Comparison of ENCODE assay signal across 30 cellular contexts in the genomic region with DNA sequence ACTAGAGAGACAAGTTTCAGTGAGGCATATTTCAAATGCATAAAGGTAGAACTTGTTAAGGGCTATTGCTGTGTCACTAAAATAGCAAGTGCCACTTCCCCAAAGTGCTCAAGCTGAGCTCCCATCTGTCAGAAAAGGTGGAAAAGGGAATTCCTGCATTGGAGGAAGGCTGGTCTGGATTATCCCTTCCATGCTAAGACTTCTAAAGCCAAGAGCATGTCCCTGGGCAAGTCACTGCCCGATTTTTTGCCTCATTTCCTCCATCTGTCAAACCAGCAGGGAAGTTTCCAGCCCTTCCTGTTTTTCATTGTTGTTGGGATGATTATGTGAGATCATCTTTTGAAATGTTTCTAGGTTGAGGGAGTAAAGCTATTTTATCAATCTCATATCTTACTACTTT.
DNase-seq lines count a peak whose midpoint lies in the region; ATAC-seq and TF ChIP-seq lines count a peak whose summit lies in the region.
"Had no signal": no experiment of that assay in that cellular context is flagged by ENCODE, and none has a peak within 500 bp of the region (broad histone marks: within the 10 kb centered on the region; RNA-seq: fewer than 3 reads in every experiment).

No MANE protein-coding gene starts in this region.

- H3K27me3 Mint-ChIP-seq in activated T-cell treated with anti-CD3 and anti-CD28 coated beads, Interleukin-2, amount 50 U/mL, for 72 hours (ENCODE audit: low read depth), result peaks cover 13% of the 10 kb centered on the region

- H3K4me2 ChIP-seq in osteoblast (ENCODE audit: insufficient read depth, low read length), result no peak overlapping the region
- H3K4me2 ChIP-seq: neural progenitor cell had no signal

- H3K9me3 Mint-ChIP-seq in activated T-cell treated with anti-CD3 and anti-CD28 coated beads, Interleukin-2, amount 50 U/mL, for 72 hours, result no peaks in the 10 kb centered on the region
- H3K9me3 Mint-ChIP-seq: activated CD4-positive, alpha-beta memory T cell treated with anti-CD3 and anti-CD28 coated beads, Interleukin-2, amount 10 ng/mL, durations not matched to agents 7 days and 5 days; neural progenitor cell; T-helper 1 cell treated with Interleukin-12 subunit alpha and Interleukin-12 subunit beta and Interleukin-4 antibody, amounts not matched to agents 30 μg/mL and 1 μg/mL, for 36 hours had no signal

- H2AFZ ChIP-seq in osteoblast (ENCODE audit: low read length), result no peak overlapping the region
- H2AFZ ChIP-seq: neural progenitor cell had no signal

- H3K27ac Mint-ChIP-seq in activated T-cell treated with anti-CD3 and anti-CD28 coated beads, Interleukin-2, amount 50 U/mL, for 72 hours, result no peak overlapping the region
- H3K27ac Mint-ChIP-seq: activated CD4-positive, alpha-beta memory T cell treated with anti-CD3 and anti-CD28 coated beads, Interleukin-2, amount 10 ng/mL, durations not matched to agents 7 days and 5 days; activated naive CD4-positive, alpha-beta T cell treated with anti-CD3 and anti-CD28 coated beads, Interleukin-2, amount 50 U/mL, for 72 hours; CD4-positive, CD25-positive, alpha-beta regulatory T cell; neural progenitor cell; T-helper 1 cell treated with Interleukin-12 subunit alpha and Interleukin-12 subunit beta and Interleukin-4 antibody, amounts not matched to agents 30 μg/mL and 1 μg/mL, for 36 hours had no signal

- H3K27ac ChIP-seq in osteoblast (ENCODE audit: low read depth, low read length), result no peak overlapping the region
- H3K27ac ChIP-seq: breast epithelium, coronary artery, esophagus muscularis mucosa, gastroesophageal sphincter, neural progenitor cell, SK-N-MC had no signal

- H3K4me3 ChIP-seq in osteoblast (ENCODE audit: insufficient read depth, low read length), result no peak overlapping the region
- H3K4me3 ChIP-seq: breast epithelium, coronary artery, esophagus muscularis mucosa, gastroesophageal sphincter, K562, MG63, neural progenitor cell, SK-N-MC had no signal

- no peaks in the 10 kb centered on the region for H3K36me3 Mint-ChIP-seq in activated T-cell treated with anti-CD3 and anti-CD28 coated beads, Interleukin-2, amount 50 U/mL, for 72 hours (ENCODE audit: insufficient read depth in 2 of 2)
- H3K36me3 Mint-ChIP-seq: activated naive CD4-positive, alpha-beta T cell treated with anti-CD3 and anti-CD28 coated beads, Interleukin-2, amount 50 U/mL, for 72 hours; CD4-positive, CD25-positive, alpha-beta regulatory T cell had no signal

- no peaks in the 10 kb centered on the region for H3K79me2 ChIP-seq in osteoblast (ENCODE audit: insufficient read depth, low read length)

- TF ChIP-seq CTCF in osteoblast (IDR thresholded peaks at IDR 0.05; ENCODE audit: extremely low read depth, low read depth, low read length), result no peak

- in situ Hi-C loops in G401 (cut with HindIII; ENCODE audit: low sequenced_read_pairs), result no loop called here

- DNase-seq in G401 (ENCODE audit: low spot score) (peak; percentile 99), NCI-H1694 treated with DMSO at 0.1 percent for 48 hours (lab: John Stamatoyannopoulos, UW) (peak; percentile 50), cerebellar cortex (ENCODE audit: low spot score) (peak; percentile 98), osteoblast (ENCODE audit: insufficient read length, low spot score, missing footprints) (peak; percentile 41)
- DNase-seq in activated CD4-positive, alpha-beta T cell treated with anti-CD3 and anti-CD28 coated beads, Interleukin-2, amount 50 U/mL, for 48 hours, result no peak
- no peak for DNase-seq in activated T-cell treated with anti-CD3 and anti-CD28 coated beads, Interleukin-2, amount 50 U/mL, for 72 hours
- DNase-seq: activated CD4-positive, alpha-beta memory T cell treated with anti-CD3 and anti-CD28 coated beads, Interleukin-2, amount 10 ng/mL, durations not matched to agents 7 days and 5 days; activated CD4-positive, CD25-positive, alpha-beta regulatory T cell treated with anti-CD3 and anti-CD28 coated beads, Interleukin-2, amount 50 U/mL, for 72 hours; activated CD8-positive, alpha-beta memory T cell treated with anti-CD3 and anti-CD28 coated beads, Interleukin-2, amount 50 U/mL, for 48 hours; CD4-positive, CD25-positive, alpha-beta regulatory T cell; effector memory CD4-positive, alpha-beta T cell; hippocampal formation; left colon; mesendoderm; MG63; NCI-H1436 treated with DMSO at 0.1 percent for 48 hours; NCI-H774; stimulated activated CD4-positive, alpha-beta T cell treated with anti-CD3 and anti-CD28 coated beads, Interleukin-12 subunit alpha, Interleukin-12 subunit beta, amount 100 ng/mL, for 4 hours; stimulated activated CD4-positive, alpha-beta T cell treated with anti-CD3 and anti-CD28 coated beads, Interleukin-4, amount 100 ng/mL, for 1 hour had no signal

- H3K9me3 ChIP-seq in osteoblast (ENCODE audit: low read depth, low read length), result no peaks in the 10 kb centered on the region
- H3K9me3 ChIP-seq: breast epithelium, esophagus muscularis mucosa, gastroesophageal sphincter, MG63 had no signal

- H3K4me3 Mint-ChIP-seq in activated T-cell treated with anti-CD3 and anti-CD28 coated beads, Interleukin-2, amount 50 U/mL, for 72 hours, result no peak overlapping the region
- H3K4me3 Mint-ChIP-seq: activated CD4-positive, alpha-beta memory T cell treated with anti-CD3 and anti-CD28 coated beads, Interleukin-2, amount 10 ng/mL, durations not matched to agents 7 days and 5 days; CD4-positive, CD25-positive, alpha-beta regulatory T cell; neural progenitor cell; T-helper 1 cell treated with Interleukin-12 subunit alpha and Interleukin-12 subunit beta and Interleukin-4 antibody, amounts not matched to agents 30 μg/mL and 1 μg/mL, for 36 hours had no signal

- no peak for ATAC-seq in HG03196 (IDR thresholded peaks at IDR 0.05; ENCODE audit: unreplicated experiment)
- ATAC-seq in activated T-cell treated with anti-CD3 and anti-CD28 coated beads, Interleukin-2, amount 50 U/mL, for 72 hours (replicated peaks in 1 of 2), result no peak
- ATAC-seq: activated naive CD4-positive, alpha-beta T cell treated with anti-CD3 and anti-CD28 coated beads, Interleukin-2, amount 50 U/mL, for 72 hours; gastroesophageal sphincter; K562; left colon; sciatic nerve had no signal

- no peaks in the 10 kb centered on the region for H3K36me3 ChIP-seq in osteoblast (ENCODE audit: insufficient read depth, low read length)
- H3K36me3 ChIP-seq: breast epithelium, esophagus muscularis mucosa, gastroesophageal sphincter, MG63, neural progenitor cell had no signal

- H4K20me1 ChIP-seq in osteoblast (ENCODE audit: insufficient read depth, low read length), result no peaks in the 10 kb centered on the region

- peaks cover 9% of the 10 kb centered on the region for H3K27me3 ChIP-seq in osteoblast (ENCODE audit: insufficient read depth, low read length)
- H3K27me3 ChIP-seq: breast epithelium, esophagus muscularis mucosa, gastroesophageal sphincter, MG63, neural progenitor cell had no signal

- no peaks in the 10 kb centered on the region for H3K4me1 Mint-ChIP-seq in activated T-cell treated with anti-CD3 and anti-CD28 coated beads, Interleukin-2, amount 50 U/mL, for 72 hours (ENCODE audit: low read depth)
- H3K4me1 Mint-ChIP-seq: activated CD4-positive, alpha-beta memory T cell treated with anti-CD3 and anti-CD28 coated beads, Interleukin-2, amount 10 ng/mL, durations not matched to agents 7 days and 5 days; CD4-positive, CD25-positive, alpha-beta regulatory T cell had no signal

- no peaks in the 10 kb centered on the region for H3K4me1 ChIP-seq in osteoblast (ENCODE audit: insufficient read depth, low read length)
- H3K4me1 ChIP-seq: neural progenitor cell had no signal

Comparison
In these comparisons a context has a peak if more than half of its experiments do, and no peak if none do; other contexts are left out.
1. DNase-seq: peak in G401 (single experiment), NCI-H1694 treated with DMSO at 0.1 percent for 48 hours (single experiment), cerebellar cortex (single experiment) and osteoblast (single experiment); none in activated CD4-positive, alpha-beta T cell treated with anti-CD3 and anti-CD28 coated beads, Interleukin-2, amount 50 U/mL, for 48 hours (0 of 2) and activated T-cell treated with anti-CD3 and anti-CD28 coated beads, Interleukin-2, amount 50 U/mL, for 72 hours (0 of 2).